In genomic region chr13:25901460-25902376, GRCh38 we compare ENCODE assay signal across 9 cellular contexts.
DNase-seq lines count a peak whose midpoint lies in the region; ATAC-seq, FAIRE-seq and TF ChIP-seq lines count a peak whose summit lies in the region.
"Had no signal": no experiment of that assay in that cellular context is flagged by ENCODE, and none has a peak within 500 bp of the region (broad histone marks: within the 10 kb centered on the region; RNA-seq: fewer than 3 reads in every experiment).

No MANE protein-coding gene starts in this region.

- no peaks in the 10 kb centered on the region for H3K27me3 ChIP-seq in endocrine pancreas (ENCODE audit: control insufficient read depth, insufficient read depth, low read length)
- no peaks in the 10 kb centered on the region for H3K27me3 ChIP-seq in ascending aorta

- no peaks in the 10 kb centered on the region for H3K79me2 ChIP-seq in OCI-LY7 (ENCODE audit: insufficient read depth, low read depth, low read length)

- H3K36me3 ChIP-seq in OCI-LY7 (ENCODE audit: insufficient read depth, low read length) (no peaks in the 10 kb centered on the region), endocrine pancreas (ENCODE audit: control insufficient read depth, insufficient read depth, low read length) (no peaks in the 10 kb centered on the region), ascending aorta (no peaks in the 10 kb centered on the region)

- CTCF ChIA-PET in OCI-LY7 (lab: Charles Lee; ENCODE audit: unreplicated experiment): no interaction called here

- peaks cover 20% of the 10 kb centered on the region for H3K4me1 ChIP-seq in OCI-LY7 (ENCODE audit: insufficient read depth, low read length, poor library complexity, severe bottlenecking)
- no peaks in the 10 kb centered on the region for H3K4me1 ChIP-seq in endocrine pancreas (ENCODE audit: control insufficient read depth, insufficient read depth, low read length)
- H3K4me1 ChIP-seq in ascending aorta: no peaks in the 10 kb centered on the region

- no peaks in the 10 kb centered on the region for H4K20me1 ChIP-seq in OCI-LY7 (ENCODE audit: insufficient read depth, low read length)

- H3K27ac ChIP-seq in OCI-LY7 (ENCODE audit: low read depth, low read length, poor library complexity, severe bottlenecking) (no peak overlapping the region), ascending aorta (no peak overlapping the region)

- POLR2A ChIA-PET in OCI-LY7 (lab: Charles Lee): interaction anchor here (1.2 kb wide), 1 partner anchor 12 kb away, joined by 3 read pairs; no protein-coding TSS in a partner anchor

- ATAC-seq in left cardiac atrium: peak; percentile 73 to 82
- ATAC-seq in Right ventricle myocardium superior (ENCODE audit: poor library complexity): no peak
- peak; percentile 97 for ATAC-seq in HG02938 (IDR thresholded peaks at IDR 0.05; ENCODE audit: unreplicated experiment)

- H2AFZ ChIP-seq in OCI-LY7 (ENCODE audit: low read length): no peak overlapping the region

- no peak for TF ChIP-seq POLR2A in H54 (IDR thresholded peaks at IDR 0.05; ENCODE audit: low read depth, low read length)

- H3K9me2 ChIP-seq in OCI-LY7 (ENCODE audit: insufficient read depth, low read length): no peaks in the 10 kb centered on the region

- no peak for FAIRE-seq in urothelium cell line (lab: Jason Lieb, UNC)
- no peak for FAIRE-seq in H54 (lab: Jason Lieb, UNC)
- FAIRE-seq: endometrium had no signal

- DNase-seq in left cardiac atrium: no peak
- DNase-seq in Right ventricle myocardium superior: no peak
- DNase-seq in OCI-LY7 (ENCODE audit: low spot score): peak; percentile 11
- DNase-seq in urothelium cell line (ENCODE audit: low spot score): peak; percentile 58
- no peak for DNase-seq in ascending aorta (ENCODE audit: low spot score in 2 of 2)
- no peak for DNase-seq in H54 (ENCODE audit: insufficient read length, low spot score)

- intact Hi-C loops in left cardiac atrium (cut with DNase I) (no loop called here), Right ventricle myocardium superior (cut with DNase I) (no loop called here), OCI-LY7 (cut with micrococcal nuclease; ENCODE audit: unreplicated experiment) (no loop called here), ascending aorta (cut with DNase I) (no loop called here)

- H3K9ac ChIP-seq in endocrine pancreas (ENCODE audit: control insufficient read depth, insufficient read depth, low read length): no peak overlapping the region

- H3K4me3 ChIP-seq in OCI-LY7 (ENCODE audit: low read depth, low read length, poor library complexity, severe bottlenecking) (no peak overlapping the region), endocrine pancreas (ENCODE audit: control insufficient read depth, insufficient read depth, low read length) (peak overlapping the region; percentile 6), ascending aorta (no peak overlapping the region)

- H3K9me3 ChIP-seq in OCI-LY7 (ENCODE audit: low read length) (no peaks in the 10 kb centered on the region), endocrine pancreas (ENCODE audit: control insufficient read depth, low read length) (no peaks in the 10 kb centered on the region), ascending aorta (no peaks in the 10 kb centered on the region)

- no peak overlapping the region for H3K4me2 ChIP-seq in OCI-LY7 (ENCODE audit: low read length)

- BruUV-seq in OCI-LY7 (replicated peaks; lab: Mats Ljungman, UMichigan): no TSS peak

- TF ChIP-seq CTCF in OCI-LY7 (conservative IDR thresholded peaks at IDR 0.05; ENCODE audit: low read length) (no peak), ascending aorta (IDR thresholded peaks at IDR 0.05) (no peak)

Comparison
In these comparisons a context has a peak if more than half of its experiments do, and no peak if none do; other contexts are left out.
1. DNase-seq: peak in OCI-LY7 (single experiment) and urothelium cell line (single experiment); none in left cardiac atrium (single experiment), Right ventricle myocardium superior (single experiment), ascending aorta (0 of 2) and H54 (single experiment).